8 cellular contexts compared by ENCODE assay signal in genomic region chrX:107777536-107777832, GRCh38. TPM values are rescaled to one million over a fixed set of nuclear protein-coding genes. Genes with fewer than 3 reads are reported as not detected.
DNase-seq lines count a peak whose midpoint lies in the region; ATAC-seq and TF ChIP-seq lines count a peak whose summit lies in the region.

Gene NCBP2L (plus strand): TSS chrX:107777733. CDS start chrX:107794221, 16,488 bp downstream.

- H3K27ac ChIP-seq in right atrium auricular region: peak within 1 kb of the TSS; percentile 77 to 78
- peak within 1 kb of the TSS; percentile 34 to 76 for H3K27ac ChIP-seq in breast epithelium
- H3K27ac ChIP-seq in muscle layer of colon (ENCODE audit: low read depth, low read length): peak within 1 kb of the TSS; percentile 47
- peak within 1 kb of the TSS; percentile 84 for H3K27ac ChIP-seq in vagina

- H3K4me1 ChIP-seq in right atrium auricular region (peaks cover 0 to 12% of the 10 kb centered on the region in 2 donors), breast epithelium (no peaks in the 10 kb centered on the region), muscle layer of colon (ENCODE audit: insufficient read depth, low read length) (no peaks in the 10 kb centered on the region), vagina (peaks cover 10% of the 10 kb centered on the region)

- no peaks in the 10 kb centered on the region for H3K27me3 ChIP-seq in right atrium auricular region
- peaks cover 3 to 41% of the 10 kb centered on the region in 2 donors for H3K27me3 ChIP-seq in breast epithelium
- peaks cover 0 to 33% of the 10 kb centered on the region in 2 donors for H3K27me3 ChIP-seq in muscle layer of colon (ENCODE audit: control insufficient read depth in 1 of 2, insufficient read depth in 2 of 2, low read length in 2 of 2)
- H3K27me3 ChIP-seq in vagina: no peaks in the 10 kb centered on the region

- in situ Hi-C loops in GM13976 (cut with MboI; ENCODE audit: low sequenced_read_pairs, unreplicated experiment): loop anchor here (10.0 to 25.0 kb wide), 2 partner anchors 113 to 240 kb away; no protein-coding TSS in a partner anchor

- H3K36me3 ChIP-seq in right atrium auricular region: no peaks in the 10 kb centered on the region
- H3K36me3 ChIP-seq in breast epithelium: no peaks in the 10 kb centered on the region
- H3K36me3 ChIP-seq in muscle layer of colon (ENCODE audit: insufficient read depth, low read length): no peaks in the 10 kb centered on the region
- H3K36me3 ChIP-seq in vagina: no peaks in the 10 kb centered on the region

- DNase-seq in right atrium auricular region (ENCODE audit: low spot score): no peak
- DNase-seq in Right ventricle myocardium superior: no peak
- DNase-seq in breast epithelium (ENCODE audit: low spot score in 2 of 2): no peak
- DNase-seq in vagina (ENCODE audit: extremely low spot score in 2 of 2): no peak
- DNase-seq in GM13976 (ENCODE audit: low spot score): no peak
- no peak for DNase-seq in NK-92 (lab: John Stamatoyannopoulos, UW; ENCODE audit: unreplicated experiment)

- TF ChIP-seq CTCF in right atrium auricular region (IDR thresholded peaks at IDR 0.05) (no peak), breast epithelium (IDR thresholded peaks at IDR 0.05) (peak in 1 of 3 donors; percentile 2), vagina (IDR thresholded peaks at IDR 0.05) (no peak), GM13976 (IDR thresholded peaks at IDR 0.05; ENCODE audit: borderline replicate concordance, control extremely low read depth, extremely low read depth, insufficient read depth, missing control alignments) (no peak)

- ATAC-seq in Right ventricle myocardium superior (ENCODE audit: poor library complexity) (no peak), GM21576 (IDR thresholded peaks at IDR 0.05; ENCODE audit: unreplicated experiment) (no peak)

- no peak for TF ChIP-seq POLR2A in breast epithelium (IDR thresholded peaks at IDR 0.05)
- TF ChIP-seq POLR2A in vagina (IDR thresholded peaks at IDR 0.05): no peak

- peak within 1 kb of the TSS; percentile 33 to 56 for H3K4me3 ChIP-seq in right atrium auricular region
- H3K4me3 ChIP-seq in breast epithelium: peak within 1 kb of the TSS; percentile 55 to 72 (median 59)
- H3K4me3 ChIP-seq in muscle layer of colon (ENCODE audit: low read depth in 1 of 2, low read length in 2 of 2): peak within 1 kb of the TSS; percentile 44 to 58
- H3K4me3 ChIP-seq in vagina: peak within 1 kb of the TSS; percentile 42 to 55

- intact Hi-C loops in Right ventricle myocardium superior (cut with DNase I) (loop anchor here (2.0 to 5.0 kb wide), 2 partner anchors 105 to 119 kb away; no protein-coding TSS in a partner anchor), breast epithelium (cut with DNase I; ENCODE audit: low total_unique reads) (no loop called here), vagina (cut with DNase I) (loop anchor here (5.0 kb wide), 1 partner anchor 105 kb away; no protein-coding TSS in a partner anchor)

- H3K9me3 ChIP-seq in right atrium auricular region (no peaks in the 10 kb centered on the region), breast epithelium (no peaks in the 10 kb centered on the region), muscle layer of colon (ENCODE audit: low read length) (no peaks in the 10 kb centered on the region), vagina (no peaks in the 10 kb centered on the region)

- peak within 1 kb of the TSS; percentile 44 for H3K9ac ChIP-seq in muscle layer of colon (ENCODE audit: low read length)

RNA-seq across cellular contexts. Expression of gene NCBP2L, which starts in this region (rescaled TPM):
- total RNA-seq in right atrium auricular region (not detected), Right ventricle myocardium superior (not detected), breast epithelium (not detected), vagina (not detected)
